1 cellular context compared by ENCODE assay signal in genomic region chr6:31654574-31655348, GRCh38.
TF ChIP-seq lines count a peak whose summit lies in the region.

No MANE protein-coding gene starts in this region.

TF ChIP-seq in GM23338, 12 proteins besides CTCF, POLR2A, EP300 and RAD21 (continued from another document):
- TF ChIP-seq ZNF462 (CRISPR knock-in tag; IDR thresholded peaks at IDR 0.05) (no peak), NANOG (IDR thresholded peaks at IDR 0.05; ENCODE audit: borderline replicate concordance) (no peak), CREB1 (CRISPR knock-in tag; IDR thresholded peaks at IDR 0.05; ENCODE audit: low read depth) (no peak), ZNF114 (CRISPR knock-in tag; IDR thresholded peaks at IDR 0.05) (no peak), ZNF331 (CRISPR knock-in tag; IDR thresholded peaks at IDR 0.05; ENCODE audit: low read depth) (no peak), REST (IDR thresholded peaks at IDR 0.05; ENCODE audit: unreplicated experiment) (no peak), POLR2AphosphoS5 (IDR thresholded peaks at IDR 0.05; ENCODE audit: low read depth) (no peak), ETS1 (IDR thresholded peaks at IDR 0.05) (no peak), STAT1 (IDR thresholded peaks at IDR 0.05; ENCODE audit: unreplicated experiment) (no peak)
